Comparison of ENCODE assay signal across 8 cellular contexts in genomic region chr1:52904590-52905375, GRCh38. TPM values are rescaled to one million over a fixed set of nuclear protein-coding genes. Genes with fewer than 3 reads are reported as not detected.
DNase-seq lines count a peak whose midpoint lies in the region; ATAC-seq and TF ChIP-seq lines count a peak whose summit lies in the region.

No MANE protein-coding gene starts in this region.

- intact Hi-C loops in Right ventricle myocardium inferior (cut with DNase I) (no loop called here), cardiac septum (cut with DNase I) (loop anchor here (2.0 kb wide), 1 partner anchor 16 kb away; the partner anchor contains the start of gene ECHDC2)
- intact Hi-C loops in activated naive CD4-positive, alpha-beta T cell treated with anti-CD3 and anti-CD28 coated beads for 36 hours (cut with micrococcal nuclease): loop anchor here (1.0 to 5.0 kb wide), 2 partner anchors 68 to 278 kb away; no protein-coding TSS in a partner anchor

- no peaks in the 10 kb centered on the region for H3K27me3 Mint-ChIP-seq in activated naive CD4-positive, alpha-beta T cell treated with anti-CD3 and anti-CD28 coated beads for 36 hours (ENCODE audit: low read depth)

- DNase-seq in Right ventricle myocardium inferior (ENCODE audit: missing footprints) (no peak), cardiac septum (ENCODE audit: low spot score) (no peak), NCI-H1694 (lab: John Stamatoyannopoulos, UW) (peak; percentile 47), kidney tubule cell (ENCODE audit: low spot score) (peak; percentile 26), NOMO-1 treated with DMSO at 0.1 percent for 48 hours (lab: John Stamatoyannopoulos, UW; ENCODE audit: unreplicated experiment) (no peak), coronary artery (ENCODE audit: low spot score) (no peak), G401 (ENCODE audit: low spot score) (no peak)
- peak; percentile 45 for DNase-seq in activated naive CD4-positive, alpha-beta T cell treated with anti-CD3 and anti-CD28 coated beads for 36 hours

- peak overlapping the region in 1 of 2 donors; percentile 48 for H3K27ac ChIP-seq in coronary artery

- H3K4me3 ChIP-seq in coronary artery: no peak overlapping the region

- no peak for TF ChIP-seq CTCF in coronary artery (IDR thresholded peaks at IDR 0.05)

- H3K9me3 Mint-ChIP-seq in activated naive CD4-positive, alpha-beta T cell treated with anti-CD3 and anti-CD28 coated beads for 36 hours: no peaks in the 10 kb centered on the region

- H3K4me3 Mint-ChIP-seq in activated naive CD4-positive, alpha-beta T cell treated with anti-CD3 and anti-CD28 coated beads for 36 hours: no peak overlapping the region

- peaks cover 1% of the 10 kb centered on the region for H3K36me3 Mint-ChIP-seq in activated naive CD4-positive, alpha-beta T cell treated with anti-CD3 and anti-CD28 coated beads for 36 hours (ENCODE audit: low read depth)

- ATAC-seq in Right ventricle myocardium inferior: peak; percentile 24

- in situ Hi-C loops in G401 (cut with HindIII; ENCODE audit: low sequenced_read_pairs): no loop called here

- H3K27ac Mint-ChIP-seq in activated naive CD4-positive, alpha-beta T cell treated with anti-CD3 and anti-CD28 coated beads for 36 hours: no peak overlapping the region

- no peaks in the 10 kb centered on the region for H3K4me1 Mint-ChIP-seq in activated naive CD4-positive, alpha-beta T cell treated with anti-CD3 and anti-CD28 coated beads for 36 hours (ENCODE audit: low read depth)

- CTCF ChIA-PET in activated naive CD4-positive, alpha-beta T cell treated with anti-CD3 and anti-CD28 coated beads for 36 hours (lab: Charles Lee): interaction anchor here (0.6 to 0.9 kb wide), 3 partner anchors 12 to 128 kb away, joined by 3 read pairs; no protein-coding TSS in a partner anchor

RNA-seq across cellular contexts. Expression of gene ECHDC2, which starts 16.8 kb away (rescaled TPM):
- 136 TPM for total RNA-seq in Right ventricle myocardium inferior
- total RNA-seq in cardiac septum: 92.3 TPM
- 10 to 100 TPM; 47.4 to 53.5 TPM for total RNA-seq in activated naive CD4-positive, alpha-beta T cell treated with anti-CD3 and anti-CD28 coated beads for 36 hours
- 0.37 TPM in 1 of 2 replicates, not detected in the other for total RNA-seq in G401 (2014; rRNA removed; shearing (Covaris generic))

RNA-seq across cellular contexts. Expression of gene SCP2, which starts 22.3 kb away (rescaled TPM):
- total RNA-seq in Right ventricle myocardium inferior: 132 TPM
- total RNA-seq in cardiac septum: 124 TPM
- total RNA-seq in activated naive CD4-positive, alpha-beta T cell treated with anti-CD3 and anti-CD28 coated beads for 36 hours: 10 to 100 TPM; 71.8 to 79.2 TPM
- 47.9 and 50.9 TPM in 2 replicates for total RNA-seq in G401 (2014; rRNA removed; shearing (Covaris generic))

Comparison
In these comparisons a context has a peak if more than half of its experiments do, and no peak if none do; other contexts are left out.
1. DNase-seq: peak in NCI-H1694 (single experiment), activated naive CD4-positive, alpha-beta T cell treated with anti-CD3 and anti-CD28 coated beads for 36 hours (single experiment) and kidney tubule cell (single experiment); none in Right ventricle myocardium inferior (single experiment), cardiac septum (single experiment), NOMO-1 treated with DMSO at 0.1 percent for 48 hours (single experiment), coronary artery (single experiment) and G401 (single experiment).
2. RNA of gene ECHDC2, which starts 16.8 kb away (total RNA-seq): 136 TPM in Right ventricle myocardium inferior (single experiment), 92.3 TPM in cardiac septum (single experiment) and 47.4 to 53.5 TPM in activated naive CD4-positive, alpha-beta T cell treated with anti-CD3 and anti-CD28 coated beads for 36 hours; 0.37 TPM in G401; every median in the first group is over 10 times any median in the second.